Comparison of ENCODE assay signal across 1 cellular context in the genomic region with DNA sequence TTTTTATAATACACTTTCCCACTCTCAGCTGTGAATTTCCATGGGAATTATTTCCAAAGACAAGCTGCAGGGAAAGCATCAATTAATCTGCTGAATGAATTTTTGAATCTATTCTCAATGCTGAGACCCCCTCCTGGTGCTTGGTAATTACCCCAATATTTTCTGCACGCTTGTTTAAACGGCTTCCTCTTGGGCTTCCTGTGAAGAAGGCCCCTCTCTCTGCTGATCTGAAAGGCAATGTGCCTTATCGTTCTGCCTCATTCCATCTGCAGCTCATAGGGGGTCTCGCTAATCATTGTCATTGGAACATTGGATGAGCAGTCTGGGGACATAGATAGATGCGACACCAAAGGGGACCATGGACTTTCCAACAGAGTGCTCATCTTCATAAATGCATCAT.
TF ChIP-seq lines count a peak whose summit lies in the region.

No MANE protein-coding gene starts in this region.

TF ChIP-seq in GM23338, 12 proteins besides CTCF, POLR2A, EP300 and RAD21 (continued from another document):
- TF ChIP-seq, protein P1, sequence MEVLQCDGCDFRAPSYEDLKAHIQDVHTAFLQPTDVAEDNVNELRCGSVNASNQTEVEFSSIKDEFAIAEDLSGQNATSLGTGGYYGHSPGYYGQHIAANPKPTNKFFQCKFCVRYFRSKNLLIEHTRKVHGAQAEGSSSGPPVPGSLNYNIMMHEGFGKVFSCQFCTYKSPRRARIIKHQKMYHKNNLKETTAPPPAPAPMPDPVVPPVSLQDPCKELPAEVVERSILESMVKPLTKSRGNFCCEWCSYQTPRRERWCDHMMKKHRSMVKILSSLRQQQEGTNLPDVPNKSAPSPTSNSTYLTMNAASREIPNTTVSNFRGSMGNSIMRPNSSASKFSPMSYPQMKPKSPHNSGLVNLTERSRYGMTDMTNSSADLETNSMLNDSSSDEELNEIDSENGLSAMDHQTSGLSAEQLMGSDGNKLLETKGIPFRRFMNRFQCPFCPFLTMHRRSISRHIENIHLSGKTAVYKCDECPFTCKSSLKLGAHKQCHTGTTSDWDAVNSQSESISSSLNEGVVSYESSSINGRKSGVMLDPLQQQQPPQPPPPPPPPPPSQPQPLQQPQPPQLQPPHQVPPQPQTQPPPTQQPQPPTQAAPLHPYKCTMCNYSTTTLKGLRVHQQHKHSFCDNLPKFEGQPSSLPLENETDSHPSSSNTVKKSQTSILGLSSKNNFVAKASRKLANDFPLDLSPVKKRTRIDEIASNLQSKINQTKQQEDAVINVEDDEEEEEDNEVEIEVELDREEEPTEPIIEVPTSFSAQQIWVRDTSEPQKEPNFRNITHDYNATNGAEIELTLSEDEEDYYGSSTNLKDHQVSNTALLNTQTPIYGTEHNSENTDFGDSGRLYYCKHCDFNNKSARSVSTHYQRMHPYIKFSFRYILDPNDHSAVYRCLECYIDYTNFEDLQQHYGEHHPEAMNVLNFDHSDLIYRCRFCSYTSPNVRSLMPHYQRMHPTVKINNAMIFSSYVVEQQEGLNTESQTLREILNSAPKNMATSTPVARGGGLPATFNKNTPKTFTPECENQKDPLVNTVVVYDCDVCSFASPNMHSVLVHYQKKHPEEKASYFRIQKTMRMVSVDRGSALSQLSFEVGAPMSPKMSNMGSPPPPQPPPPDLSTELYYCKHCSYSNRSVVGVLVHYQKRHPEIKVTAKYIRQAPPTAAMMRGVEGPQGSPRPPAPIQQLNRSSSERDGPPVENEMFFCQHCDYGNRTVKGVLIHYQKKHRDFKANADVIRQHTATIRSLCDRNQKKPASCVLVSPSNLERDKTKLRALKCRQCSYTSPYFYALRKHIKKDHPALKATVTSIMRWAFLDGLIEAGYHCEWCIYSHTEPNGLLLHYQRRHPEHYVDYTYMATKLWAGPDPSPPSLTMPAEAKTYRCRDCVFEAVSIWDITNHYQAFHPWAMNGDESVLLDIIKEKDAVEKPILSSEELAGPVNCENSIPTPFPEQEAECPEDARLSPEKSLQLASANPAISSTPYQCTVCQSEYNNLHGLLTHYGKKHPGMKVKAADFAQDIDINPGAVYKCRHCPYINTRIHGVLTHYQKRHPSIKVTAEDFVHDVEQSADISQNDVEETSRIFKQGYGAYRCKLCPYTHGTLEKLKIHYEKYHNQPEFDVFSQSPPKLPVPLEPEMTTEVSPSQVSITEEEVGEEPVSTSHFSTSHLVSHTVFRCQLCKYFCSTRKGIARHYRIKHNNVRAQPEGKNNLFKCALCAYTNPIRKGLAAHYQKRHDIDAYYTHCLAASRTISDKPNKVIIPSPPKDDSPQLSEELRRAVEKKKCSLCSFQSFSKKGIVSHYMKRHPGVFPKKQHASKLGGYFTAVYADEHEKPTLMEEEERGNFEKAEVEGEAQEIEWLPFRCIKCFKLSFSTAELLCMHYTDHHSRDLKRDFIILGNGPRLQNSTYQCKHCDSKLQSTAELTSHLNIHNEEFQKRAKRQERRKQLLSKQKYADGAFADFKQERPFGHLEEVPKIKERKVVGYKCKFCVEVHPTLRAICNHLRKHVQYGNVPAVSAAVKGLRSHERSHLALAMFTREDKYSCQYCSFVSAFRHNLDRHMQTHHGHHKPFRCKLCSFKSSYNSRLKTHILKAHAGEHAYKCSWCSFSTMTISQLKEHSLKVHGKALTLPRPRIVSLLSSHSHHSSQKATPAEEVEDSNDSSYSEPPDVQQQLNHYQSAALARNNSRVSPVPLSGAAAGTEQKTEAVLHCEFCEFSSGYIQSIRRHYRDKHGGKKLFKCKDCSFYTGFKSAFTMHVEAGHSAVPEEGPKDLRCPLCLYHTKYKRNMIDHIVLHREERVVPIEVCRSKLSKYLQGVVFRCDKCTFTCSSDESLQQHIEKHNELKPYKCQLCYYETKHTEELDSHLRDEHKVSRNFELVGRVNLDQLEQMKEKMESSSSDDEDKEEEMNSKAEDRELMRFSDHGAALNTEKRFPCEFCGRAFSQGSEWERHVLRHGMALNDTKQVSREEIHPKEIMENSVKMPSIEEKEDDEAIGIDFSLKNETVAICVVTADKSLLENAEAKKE (CRISPR knock-in tag; IDR thresholded peaks at IDR 0.05) = no peak
- TF ChIP-seq STAT1 (IDR thresholded peaks at IDR 0.05; ENCODE audit: unreplicated experiment) = no peak
